In genomic region chr13:24891476-24892108, GRCh38 we compare ENCODE assay signal across 24 cellular contexts.
"Had no signal": no experiment of that assay in that cellular context is flagged by ENCODE, and none has a peak within 500 bp of the region (broad histone marks: within the 10 kb centered on the region; RNA-seq: fewer than 3 reads in every experiment).

No MANE protein-coding gene starts in this region.

- H3K4me1 Mint-ChIP-seq: neural crest cell had no signal

- H3K27ac Mint-ChIP-seq: stimulated activated naive B cell treated with anti-CD40 and anti-IgM and Interleukin-4, amounts not matched to agents 10 μg/mL and 1 μg/mL and 100 μg/mL, for 72 hours had no signal

- H3K4me3 ChIP-seq: esophagus squamous epithelium, gastroesophageal sphincter, left ventricle myocardium inferior, lower lobe of right lung, pancreas, prostate gland, right lobe of liver, spleen had no signal

- H3K27ac ChIP-seq: epithelial cell of prostate, esophagus squamous epithelium, gastroesophageal sphincter, left ventricle myocardium inferior, lower lobe of right lung, pancreas, prostate gland, right lobe of liver, spleen had no signal

- H3K27me3 Mint-ChIP-seq: naive thymus-derived CD8-positive, alpha-beta T cell; stimulated activated naive B cell treated with anti-CD40 and anti-IgM and Interleukin-4, amounts not matched to agents 10 μg/mL and 1 μg/mL and 100 μg/mL, for 72 hours had no signal

- H3K4me3 Mint-ChIP-seq: naive thymus-derived CD8-positive, alpha-beta T cell; neural crest cell; stimulated activated naive B cell treated with anti-CD40 and anti-IgM and Interleukin-4, amounts not matched to agents 10 μg/mL and 1 μg/mL and 100 μg/mL, for 72 hours had no signal

- DNase-seq: effector memory CD4-positive, alpha-beta T cell; esophagus squamous epithelium; foreskin fibroblast; kidney; left cardiac atrium; left ventricle myocardium inferior; lower lobe of right lung; mesenchymal stem cell; midbrain; naive thymus-derived CD8-positive, alpha-beta T cell; occipital lobe; pancreas; retina; right lobe of liver; spleen; stimulated activated CD4-positive, alpha-beta T cell treated with anti-CD3 and anti-CD28 coated beads, Interleukin-15, amount 100 ng/mL, for 24 hours; stimulated activated CD4-positive, alpha-beta T cell treated with anti-CD3 and anti-CD28 coated beads, Interleukin-1b, Interleukin-23, amount 100 ng/mL, for 48 hours; stimulated activated CD4-positive, alpha-beta T cell treated with anti-CD3 and anti-CD28 coated beads, Interleukin-4, amount 100 ng/mL, for 24 hours; stimulated activated naive B cell treated with anti-CD40 and anti-IgM and Interleukin-4, amounts not matched to agents 10 μg/mL and 1 μg/mL and 100 μg/mL, for 72 hours; trophoblast cell had no signal

- H3K4me1 ChIP-seq: esophagus squamous epithelium, gastroesophageal sphincter, left ventricle myocardium inferior, lower lobe of right lung, pancreas, prostate gland, right lobe of liver, spleen had no signal

- H3K9me3 ChIP-seq: esophagus squamous epithelium, gastroesophageal sphincter, left ventricle myocardium inferior, lower lobe of right lung, pancreas, prostate gland, right lobe of liver, spleen had no signal

- H3K27me3 ChIP-seq: esophagus squamous epithelium, gastroesophageal sphincter, pancreas, right lobe of liver, spleen had no signal

- H3K36me3 ChIP-seq: pancreas, prostate gland, right lobe of liver had no signal

- ATAC-seq: gastroesophageal sphincter; left cardiac atrium; lower lobe of right lung; naive thymus-derived CD8-positive, alpha-beta T cell; pancreas; right lobe of liver; stimulated activated naive B cell treated with anti-CD40 and anti-IgM and Interleukin-4, amounts not matched to agents 10 μg/mL and 1 μg/mL and 100 μg/mL, for 72 hours had no signal

- H3K9me3 Mint-ChIP-seq: naive thymus-derived CD8-positive, alpha-beta T cell; neural crest cell; stimulated activated naive B cell treated with anti-CD40 and anti-IgM and Interleukin-4, amounts not matched to agents 10 μg/mL and 1 μg/mL and 100 μg/mL, for 72 hours had no signal
